ENCODE assay signal across 20 cellular contexts in the genomic region with DNA sequence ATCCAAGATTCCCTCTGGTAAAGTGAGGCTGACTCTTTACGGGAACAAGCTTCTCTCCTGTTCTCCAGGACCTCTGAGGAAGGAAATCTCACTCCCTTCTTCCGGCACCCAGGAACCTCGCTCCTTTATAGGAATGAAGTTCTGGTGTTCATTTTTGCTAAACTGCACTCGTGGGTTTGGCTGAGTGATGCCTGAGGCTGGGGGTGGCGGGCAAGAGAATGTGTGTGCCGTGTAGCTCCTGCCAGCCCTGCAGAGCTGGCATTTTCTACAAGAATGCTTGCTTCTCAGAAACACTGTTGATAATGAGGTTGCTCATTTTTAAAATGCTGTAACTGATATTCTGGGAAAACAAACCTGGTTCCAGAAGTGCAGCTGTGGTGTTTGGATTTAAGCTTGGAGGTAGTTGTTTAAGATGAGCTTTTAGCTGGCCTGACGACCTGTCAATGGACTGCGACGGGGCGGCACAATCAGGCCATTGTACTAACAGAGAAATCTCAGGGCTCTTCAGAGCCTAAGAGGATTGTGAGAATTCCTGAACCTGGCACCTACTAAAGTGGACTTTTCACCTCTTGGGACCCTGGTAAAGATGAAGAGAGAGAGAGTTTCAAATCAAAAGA.
DNase-seq lines count a peak whose midpoint lies in the region; ATAC-seq and TF ChIP-seq lines count a peak whose summit lies in the region.
"Had no signal": no experiment of that assay in that cellular context is flagged by ENCODE, and none has a peak within 500 bp of the region (broad histone marks: within the 10 kb centered on the region; RNA-seq: fewer than 3 reads in every experiment).

No MANE protein-coding gene starts in this region.

- H3K27ac ChIP-seq in SK-N-SH (ENCODE audit: low read depth in 2 of 2, low read length in 1 of 2) = no peak overlapping the region; a peak in 1 of 4 replicates
- peak overlapping the region; percentile 45 to 59 for H3K27ac ChIP-seq in ascending aorta
- H3K27ac ChIP-seq in mesenchymal stem cell (ENCODE audit: low read length, poor library complexity, severe bottlenecking) = peak overlapping the region; percentile 48
- peak overlapping the region; percentile 53 for H3K27ac ChIP-seq in stomach smooth muscle (ENCODE audit: low read length)
- H3K27ac ChIP-seq in esophagus squamous epithelium = peak overlapping the region in 1 of 4 donors; percentile 39
- H3K27ac ChIP-seq: A549, vagina had no signal

- no peaks in the 10 kb centered on the region for H3K9me3 ChIP-seq in SK-N-SH
- H3K9me3 ChIP-seq in ascending aorta = no peaks in the 10 kb centered on the region
- no peaks in the 10 kb centered on the region for H3K9me3 ChIP-seq in mesenchymal stem cell (ENCODE audit: control insufficient read depth, low read length)
- no peaks in the 10 kb centered on the region for H3K9me3 ChIP-seq in stomach smooth muscle (ENCODE audit: control insufficient read depth in 2 of 2, low read length in 2 of 2)
- H3K9me3 ChIP-seq in esophagus squamous epithelium = no peaks in the 10 kb centered on the region
- H3K9me3 ChIP-seq: A549, heart left ventricle, vagina had no signal

- no peak overlapping the region for H2BK5ac ChIP-seq in mesenchymal stem cell (ENCODE audit: low read depth, low read length, poor library complexity, severe bottlenecking)

- no peaks in the 10 kb centered on the region for H3K79me2 ChIP-seq in SK-N-SH (ENCODE audit: insufficient read depth)

- H3K27me3 ChIP-seq in SK-N-SH (ENCODE audit: insufficient read depth) (no peaks in the 10 kb centered on the region), ascending aorta (no peaks in the 10 kb centered on the region), mesenchymal stem cell (ENCODE audit: control insufficient read depth in 1 of 2, insufficient read depth in 1 of 2, low read length in 2 of 2) (no peaks in the 10 kb centered on the region), stomach smooth muscle (ENCODE audit: control insufficient read depth in 1 of 2, insufficient read depth in 2 of 2, low read length in 2 of 2) (no peaks in the 10 kb centered on the region), esophagus squamous epithelium (no peaks in the 10 kb centered on the region)
- H3K27me3 ChIP-seq: heart left ventricle, vagina had no signal

- ATAC-seq in SK-N-SH treated with all-trans-retinoic acid at 6 μM for 48 hours (peak; percentile 32; the same call in 1 of the 3 replicates), HG03097 (IDR thresholded peaks at IDR 0.05; ENCODE audit: low FRiP score, unreplicated experiment) (no peak)
- ATAC-seq: A549; activated CD4-positive, CD25-positive, alpha-beta regulatory T cell treated with anti-CD3 and anti-CD28 coated beads, Interleukin-2, amount 50 U/mL, for 24 hours had no signal

- H2AK5ac ChIP-seq in mesenchymal stem cell (ENCODE audit: low read length, severe bottlenecking) = peak overlapping the region; percentile 63

- peaks cover 12% of the 10 kb centered on the region for H3F3A ChIP-seq in SK-N-SH (replicated peaks; ENCODE audit: insufficient read depth)

- no peak for TF ChIP-seq POLR2A in esophagus squamous epithelium (IDR thresholded peaks at IDR 0.05)

- TF ChIP-seq RAD21 in SK-N-SH (IDR thresholded peaks at IDR 0.05; ENCODE audit: low read length) = no peak

- H4K8ac ChIP-seq in mesenchymal stem cell (ENCODE audit: low read length) = no peak overlapping the region

- H2BK15ac ChIP-seq in mesenchymal stem cell (ENCODE audit: low read depth, poor library complexity, severe bottlenecking) = no peak overlapping the region

- H2AFZ ChIP-seq in SK-N-SH (ENCODE audit: low read depth) (no peak overlapping the region), mesenchymal stem cell (ENCODE audit: low read depth, low read length) (no peak overlapping the region)

- H3K23ac ChIP-seq in mesenchymal stem cell (ENCODE audit: low read length in 2 of 2) = no peak overlapping the region

- intact Hi-C loops in ascending aorta (cut with DNase I) (no loop called here), esophagus squamous epithelium (cut with DNase I) (no loop called here)

- H3K79me1 ChIP-seq in mesenchymal stem cell (replicated peaks; ENCODE audit: low read length, poor library complexity, severe bottlenecking) = no peaks in the 10 kb centered on the region

- H2BK12ac ChIP-seq in mesenchymal stem cell (ENCODE audit: low read length in 2 of 2) = no peak overlapping the region

- no peak overlapping the region for H3K18ac ChIP-seq in mesenchymal stem cell (ENCODE audit: low read depth in 1 of 2, low read length in 2 of 2)

- H4K20me1 ChIP-seq in SK-N-SH (ENCODE audit: insufficient read depth) = no peaks in the 10 kb centered on the region

- peaks cover 8 to 20% of the 10 kb centered on the region in 2 experiments; a peak in 3 of 4 replicates for H3K4me1 ChIP-seq in SK-N-SH (ENCODE audit: control insufficient read depth in 1 of 2, insufficient read depth in 2 of 2, low read depth in 1 of 2, low read length in 1 of 2)
- H3K4me1 ChIP-seq in ascending aorta = peaks cover 0 to 28% of the 10 kb centered on the region in 2 donors
- H3K4me1 ChIP-seq in mesenchymal stem cell (ENCODE audit: control insufficient read depth, insufficient read depth, low read depth, low read length) = peaks cover 13% of the 10 kb centered on the region
- H3K4me1 ChIP-seq in stomach smooth muscle (ENCODE audit: control insufficient read depth, insufficient read depth, low read length) = peaks cover 24% of the 10 kb centered on the region
- H3K4me1 ChIP-seq in esophagus squamous epithelium = no peaks in the 10 kb centered on the region
- H3K4me1 ChIP-seq: vagina had no signal

- TF ChIP-seq EP300 in SK-N-SH (IDR thresholded peaks at IDR 0.05; ENCODE audit: borderline replicate concordance in 1 of 2, low read depth in 1 of 2, low read length in 1 of 2) = no peak

- no peaks in the 10 kb centered on the region for H3K9me2 ChIP-seq in SK-N-SH

- no peak overlapping the region for H3K4me2 ChIP-seq in SK-N-SH
- H3K4me2 ChIP-seq in mesenchymal stem cell (ENCODE audit: low read length, poor library complexity, severe bottlenecking) = no peak overlapping the region
- H3K4me2 ChIP-seq: A549 had no signal

- no peak overlapping the region for H2BK120ac ChIP-seq in mesenchymal stem cell (ENCODE audit: low read depth, low read length)

- POLR2A ChIA-PET in SK-N-SH (lab: Yijun Ruan, JAX) = no interaction called here

- CTCF ChIA-PET in SK-N-SH (lab: Yijun Ruan, JAX) = no interaction called here

- H3K9ac ChIP-seq in SK-N-SH (no peak overlapping the region), mesenchymal stem cell (ENCODE audit: low read length) (no peak overlapping the region), stomach smooth muscle (ENCODE audit: low read length in 2 of 2) (no peak overlapping the region)

- TF ChIP-seq CTCF in SK-N-SH (IDR thresholded peaks at IDR 0.05) = no peak
- no peak for TF ChIP-seq CTCF in ascending aorta (IDR thresholded peaks at IDR 0.05)
- no peak for TF ChIP-seq CTCF in esophagus squamous epithelium (IDR thresholded peaks at IDR 0.05)

- H3K14ac ChIP-seq in mesenchymal stem cell (ENCODE audit: low read length in 2 of 2) = no peak overlapping the region

- H4K91ac ChIP-seq in mesenchymal stem cell (ENCODE audit: low read length) = no peak overlapping the region

- no peaks in the 10 kb centered on the region for H3K36me3 ChIP-seq in SK-N-SH (replicated peaks in 1 of 2; ENCODE audit: control insufficient read depth in 1 of 2, insufficient read depth in 2 of 2, low read length in 1 of 2)
- H3K36me3 ChIP-seq in ascending aorta = no peaks in the 10 kb centered on the region
- H3K36me3 ChIP-seq in mesenchymal stem cell (ENCODE audit: control insufficient read depth in 1 of 2, insufficient read depth in 2 of 2, low read depth in 1 of 2, low read length in 2 of 2) = no peaks in the 10 kb centered on the region
- no peaks in the 10 kb centered on the region for H3K36me3 ChIP-seq in stomach smooth muscle (ENCODE audit: control insufficient read depth in 2 of 2, insufficient read depth in 2 of 2, low read length in 2 of 2)
- H3K36me3 ChIP-seq in esophagus squamous epithelium = no peaks in the 10 kb centered on the region
- H3K36me3 ChIP-seq: heart left ventricle, vagina had no signal

- H3K4me3 ChIP-seq in SK-N-SH (ENCODE audit: low read depth in 2 of 2, low read length in 1 of 2) (no peak overlapping the region), ascending aorta (no peak overlapping the region), mesenchymal stem cell (ENCODE audit: insufficient read depth in 1 of 2, low read depth in 1 of 2, low read length in 2 of 2) (no peak overlapping the region), stomach smooth muscle (ENCODE audit: low read length in 2 of 2) (no peak overlapping the region), esophagus squamous epithelium (no peak overlapping the region)
- H3K4me3 ChIP-seq: A549, heart left ventricle, vagina had no signal

- DNase-seq in SK-N-SH = no peak
- peak in 1 of 2 donors; percentile 75 for DNase-seq in ascending aorta (ENCODE audit: low spot score in 2 of 2)
- no peak for DNase-seq in mesenchymal stem cell
- no peak for DNase-seq in A172 (ENCODE audit: low spot score)
- no peak for DNase-seq in esophagus squamous epithelium (lab: John Stamatoyannopoulos, UW)
- DNase-seq: activated naive CD4-positive, alpha-beta T cell treated with Interleukin-2 at 50 U/mL for 16 hours; heart left ventricle; HFFc6; MV-4-11; NCI-H2171 treated with DMSO at 0.1 percent for 48 hours; SHP77; stimulated activated CD4-positive, alpha-beta T cell treated with anti-CD3 and anti-CD28 coated beads, Interleukin-15, amount 100 ng/mL, for 24 hours; stimulated activated naive CD4-positive, alpha-beta T cell treated with Interleukin-2 at 50 U/mL for 16 hours; T-helper 2 cell had no signal

- no peak overlapping the region for H3K4ac ChIP-seq in mesenchymal stem cell (ENCODE audit: low read depth in 1 of 2, low read length in 2 of 2)

- 88% methylated on average over 10 of the region's 10 CpGs for WGBS in SK-N-SH (ENCODE audit: low lambda C conversion rate)
- 93% methylated on average over 10 of the region's 10 CpGs for WGBS in mesenchymal stem cell
- WGBS in esophagus squamous epithelium, 2 donors = 77 to 78% methylated on average over 10 of the region's 10 CpGs

TF ChIP-seq in SK-N-SH, 30 proteins besides CTCF, POLR2A, EP300 and RAD21 (continues in another document):
- TF ChIP-seq FOXM1 (IDR thresholded peaks at IDR 0.05; ENCODE audit: low read depth) (no peak), GABPA (IDR thresholded peaks at IDR 0.05; ENCODE audit: low read depth) (no peak), JUND (IDR thresholded peaks at IDR 0.05) (no peak)
- TF ChIP-seq, protein P1, sequence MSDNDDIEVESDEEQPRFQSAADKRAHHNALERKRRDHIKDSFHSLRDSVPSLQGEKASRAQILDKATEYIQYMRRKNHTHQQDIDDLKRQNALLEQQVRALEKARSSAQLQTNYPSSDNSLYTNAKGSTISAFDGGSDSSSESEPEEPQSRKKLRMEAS (IDR thresholded peaks at IDR 0.05; ENCODE audit: low read depth) = no peak
- TF ChIP-seq, protein P2, sequence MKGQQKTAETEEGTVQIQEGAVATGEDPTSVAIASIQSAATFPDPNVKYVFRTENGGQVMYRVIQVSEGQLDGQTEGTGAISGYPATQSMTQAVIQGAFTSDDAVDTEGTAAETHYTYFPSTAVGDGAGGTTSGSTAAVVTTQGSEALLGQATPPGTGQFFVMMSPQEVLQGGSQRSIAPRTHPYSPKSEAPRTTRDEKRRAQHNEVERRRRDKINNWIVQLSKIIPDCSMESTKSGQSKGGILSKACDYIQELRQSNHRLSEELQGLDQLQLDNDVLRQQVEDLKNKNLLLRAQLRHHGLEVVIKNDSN (IDR thresholded peaks at IDR 0.05; ENCODE audit: borderline replicate concordance, low read depth) = no peak

Comparison
In these comparisons a context has a peak if more than half of its experiments do, and no peak if none do; other contexts are left out.
1. H3K27ac ChIP-seq: peak in ascending aorta (2 of 2), mesenchymal stem cell (single experiment) and stomach smooth muscle (single experiment); none in SK-N-SH (0 of 2).